In the genomic region with DNA sequence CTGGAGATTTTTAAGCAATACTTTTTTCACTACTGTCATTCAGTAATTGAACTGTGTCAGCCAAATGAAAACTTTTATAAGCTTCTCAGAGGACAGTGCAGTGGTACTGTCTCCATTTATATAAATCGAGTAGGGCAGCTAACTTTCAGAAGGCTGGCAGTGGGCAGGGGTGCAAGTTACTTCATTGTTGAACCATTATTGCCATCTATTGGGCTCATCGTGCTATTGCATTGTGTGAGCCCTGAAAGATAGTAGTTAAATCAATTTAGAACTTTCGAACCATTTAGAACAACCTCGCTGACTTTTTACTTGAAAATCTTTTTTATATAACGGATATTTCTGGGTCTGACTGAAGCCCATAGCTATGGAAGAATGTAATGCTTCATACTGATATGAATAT, we compare ENCODE assay signal across 8 cellular contexts.
DNase-seq lines count a peak whose midpoint lies in the region; ATAC-seq, FAIRE-seq and TF ChIP-seq lines count a peak whose summit lies in the region.

No MANE protein-coding gene starts in this region.

- H3K4me2 ChIP-seq in PC-3 (ENCODE audit: low read length): no peak overlapping the region
- H3K4me2 ChIP-seq in HepG2 (ENCODE audit: low read depth, low read length): no peak overlapping the region

- H3K4me3 ChIP-seq in GM06990 (replicated peaks; ENCODE audit: low read depth, low read length): no peak overlapping the region
- no peak overlapping the region for H3K4me3 ChIP-seq in PC-3 (ENCODE audit: low read length)
- H3K4me3 ChIP-seq in choroid plexus epithelial cell (ENCODE audit: low read depth, low read length): no peak overlapping the region
- H3K4me3 ChIP-seq in HepG2 (replicated peaks in 1 of 3; ENCODE audit: insufficient read depth in 1 of 3, low read depth in 2 of 3, low read length in 3 of 3): no peak overlapping the region
- no peak overlapping the region for H3K4me3 ChIP-seq in upper lobe of left lung

- H3K36me3 ChIP-seq in GM06990 (ENCODE audit: control insufficient read depth, insufficient read depth, low read length) (no peaks in the 10 kb centered on the region), PC-3 (ENCODE audit: low read depth, low read length) (no peaks in the 10 kb centered on the region), HepG2 (replicated peaks in 1 of 2; ENCODE audit: control insufficient read depth in 1 of 2, insufficient read depth in 2 of 2, low read length in 2 of 2) (peaks cover 11 to 29% of the 10 kb centered on the region in 2 experiments), upper lobe of left lung (no peaks in the 10 kb centered on the region)

- H3K4me1 ChIP-seq in PC-3 (ENCODE audit: insufficient read depth, low read length) (no peaks in the 10 kb centered on the region), HepG2 (ENCODE audit: insufficient read depth, low read length) (no peaks in the 10 kb centered on the region), upper lobe of left lung (no peaks in the 10 kb centered on the region)

- TF ChIP-seq EP300 in HepG2 (IDR thresholded peaks at IDR 0.05; ENCODE audit: low read depth in 2 of 2, low read length in 2 of 2) (no peak), HepG2 (CRISPR knock-in tag; IDR thresholded peaks at IDR 0.05; ENCODE audit: borderline replicate concordance) (no peak), upper lobe of left lung (IDR thresholded peaks at IDR 0.05) (no peak)

- no peak overlapping the region for H3K9ac ChIP-seq in PC-3 (ENCODE audit: low read length)
- H3K9ac ChIP-seq in HepG2 (ENCODE audit: insufficient read depth, low read depth, low read length): no peak overlapping the region

- no peaks in the 10 kb centered on the region for H3F3A ChIP-seq in PC-3 (ENCODE audit: low read length, unreplicated experiment)

- TF ChIP-seq POLR2A in HepG2 (IDR thresholded peaks at IDR 0.05; ENCODE audit: insufficient read depth in 1 of 2, low read depth in 2 of 2, low read length in 2 of 2): no peak
- no peak for TF ChIP-seq POLR2A in upper lobe of left lung (IDR thresholded peaks at IDR 0.05)

- no peaks in the 10 kb centered on the region for H3K9me2 ChIP-seq in PC-3 (replicated peaks; ENCODE audit: low read length)

- H2AFZ ChIP-seq in PC-3 (ENCODE audit: low read length) (no peak overlapping the region), HepG2 (ENCODE audit: low read length) (no peak overlapping the region)

- peak; percentile 65 for ATAC-seq in PC-3
- ATAC-seq in HepG2: peak; percentile 78
- ATAC-seq in upper lobe of left lung (ENCODE audit: low FRiP score in 2 of 2): peak in 1 of 2 donors; percentile 91
- no peak for ATAC-seq in GM21717 (IDR thresholded peaks at IDR 0.05; ENCODE audit: unreplicated experiment)

- DNase-seq in A172 (ENCODE audit: low spot score) (peak; percentile 54), GM06990 (ENCODE audit: extremely low read depth, insufficient read length) (no peak), PC-3 (peak; percentile 74), choroid plexus epithelial cell (ENCODE audit: low read depth) (peak; percentile 80), HepG2 (ENCODE audit: low spot score) (peak; percentile 71), upper lobe of left lung (no peak)

- peak; percentile 74 for TF ChIP-seq RAD21 in HepG2 (CRISPR knock-in tag; IDR thresholded peaks at IDR 0.05)

- TF ChIP-seq CTCF in GM06990 (IDR thresholded peaks at IDR 0.05; ENCODE audit: insufficient read depth, low read length, poor library complexity, severe bottlenecking): peak; percentile 68
- peak; percentile 90 for TF ChIP-seq CTCF in LNCAP (IDR thresholded peaks at IDR 0.05)
- TF ChIP-seq CTCF in PC-3 (conservative IDR thresholded peaks at IDR 0.05; ENCODE audit: low read depth, low read length): peak; percentile 89
- TF ChIP-seq CTCF in choroid plexus epithelial cell (conservative IDR thresholded peaks at IDR 0.05; ENCODE audit: low read depth, low read length): peak; percentile 85
- TF ChIP-seq CTCF in HepG2 (CRISPR knock-in tag; IDR thresholded peaks at IDR 0.05): peak; percentile 80
- peak; percentile 43 to 67 (median 58) for TF ChIP-seq CTCF in upper lobe of left lung (IDR thresholded peaks at IDR 0.05)

- intact Hi-C loops in PC-3 (cut with micrococcal nuclease): loop anchor here (1.0 to 10.0 kb wide), 4 partner anchors 196 to 678 kb away; no protein-coding TSS in a partner anchor
- intact Hi-C loops in HepG2 (cut with micrococcal nuclease; ENCODE audit: unreplicated experiment): loop anchor here (1.0 to 10.0 kb wide), 5 partner anchors 186 to 1606 kb away; partner anchors contain the start of gene PLCB1

- no TSS peak for BruUV-seq in PC-3 (replicated peaks; lab: Mats Ljungman, UMichigan)
- BruUV-seq in HepG2 (replicated peaks; lab: Mats Ljungman, UMichigan): no TSS peak

- H3K27me3 ChIP-seq in GM06990 (replicated peaks; ENCODE audit: control insufficient read depth, insufficient read depth, low read length): no peaks in the 10 kb centered on the region; the same call in 1 of the 2 replicates
- H3K27me3 ChIP-seq in PC-3 (ENCODE audit: low read length): peaks cover 24% of the 10 kb centered on the region; the same call in 1 of the 2 replicates
- H3K27me3 ChIP-seq in HepG2 (ENCODE audit: control insufficient read depth in 1 of 2, insufficient read depth in 2 of 2, low read length in 2 of 2): no peaks in the 10 kb centered on the region
- H3K27me3 ChIP-seq in upper lobe of left lung: no peaks in the 10 kb centered on the region

- H3K27ac ChIP-seq in PC-3 (ENCODE audit: low read length) (no peak overlapping the region), HepG2 (ENCODE audit: extremely low read length, insufficient read depth, low read length) (no peak overlapping the region), upper lobe of left lung (no peak overlapping the region)

- H4K20me1 ChIP-seq in PC-3 (ENCODE audit: low read length): no peaks in the 10 kb centered on the region
- no peaks in the 10 kb centered on the region for H4K20me1 ChIP-seq in HepG2 (ENCODE audit: insufficient read depth, low read length)

- H3K79me2 ChIP-seq in PC-3 (ENCODE audit: low read length) (no peaks in the 10 kb centered on the region), HepG2 (ENCODE audit: insufficient read depth, low read length) (no peaks in the 10 kb centered on the region)

- peak; percentile 36 for FAIRE-seq in HepG2 (lab: Jason Lieb, UNC)

- CTCF ChIA-PET in PC-3 (lab: Charles Lee): interaction anchor here (1.7 to 3.0 kb wide), 2 partner anchors 740 to 784 kb away, joined by 8 to 46 read pairs; no protein-coding TSS in a partner anchor
- CTCF ChIA-PET in HepG2 (lab: Yijun Ruan, JAX; ENCODE audit: low intra/inter-chr PET ratio, low total read pairs): interaction anchor here (0.6 to 4.5 kb wide), 5 partner anchors 304 to 784 kb away, joined by 3 to 77 read pairs (median 33); partner anchors contain the start of gene PLCB1

- POLR2A ChIA-PET in PC-3 (lab: Charles Lee; ENCODE audit: unreplicated experiment) (no interaction called here), HepG2 (lab: Yijun Ruan, JAX) (no interaction called here)

- in situ Hi-C loops in HepG2 (cut with HindIII; ENCODE audit: extremely low pct_ligation_motif_present, low pct_unique_long_range_greater_than_20kb): loop anchor here (5.0 to 10.0 kb wide), 4 partner anchors 589 to 786 kb away; partner anchors contain the start of gene PLCB1

- WGBS in HepG2 (ENCODE audit: low lambda C conversion rate): 41% methylated on average over 5 of the region's 5 CpGs
- WGBS in upper lobe of left lung, 2 donors: 27 to 31% methylated on average over 5 of the region's 5 CpGs

- H3K9me3 ChIP-seq in PC-3 (ENCODE audit: low read length) (no peaks in the 10 kb centered on the region), HepG2 (ENCODE audit: low read length) (no peaks in the 10 kb centered on the region), upper lobe of left lung (no peaks in the 10 kb centered on the region)

TF ChIP-seq in HepG2, 621 proteins besides CTCF, POLR2A, EP300 and RAD21 (continues in another document):
- TF ChIP-seq, protein P1, sequence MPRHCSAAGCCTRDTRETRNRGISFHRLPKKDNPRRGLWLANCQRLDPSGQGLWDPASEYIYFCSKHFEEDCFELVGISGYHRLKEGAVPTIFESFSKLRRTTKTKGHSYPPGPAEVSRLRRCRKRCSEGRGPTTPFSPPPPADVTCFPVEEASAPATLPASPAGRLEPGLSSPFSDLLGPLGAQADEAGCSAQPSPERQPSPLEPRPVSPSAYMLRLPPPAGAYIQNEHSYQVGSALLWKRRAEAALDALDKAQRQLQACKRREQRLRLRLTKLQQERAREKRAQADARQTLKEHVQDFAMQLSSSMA (CRISPR knock-in tag; IDR thresholded peaks at IDR 0.05): no peak
- TF ChIP-seq SMC3 (IDR thresholded peaks at IDR 0.05; ENCODE audit: low read length) (peak; percentile 67), CREB3 (CRISPR knock-in tag; IDR thresholded peaks at IDR 0.05) (no peak), SIX1 (CRISPR knock-in tag; IDR thresholded peaks at IDR 0.05; ENCODE audit: borderline replicate concordance) (no peak), MZF1 (CRISPR knock-in tag; IDR thresholded peaks at IDR 0.05; ENCODE audit: borderline replicate concordance) (no peak)

Comparison
In these comparisons a context has a peak if more than half of its experiments do, and no peak if none do; other contexts are left out.
1. DNase-seq: peak in A172 (single experiment), PC-3 (single experiment), choroid plexus epithelial cell (single experiment) and HepG2 (single experiment); none in GM06990 (single experiment) and upper lobe of left lung (0 of 2).
2. Peak in every context shown above with its lines, with median percentiles within 50 percentile points of each other: CTCF ChIP-seq.